Comparison of ENCODE assay signal across 27 cellular contexts in the genomic region with DNA sequence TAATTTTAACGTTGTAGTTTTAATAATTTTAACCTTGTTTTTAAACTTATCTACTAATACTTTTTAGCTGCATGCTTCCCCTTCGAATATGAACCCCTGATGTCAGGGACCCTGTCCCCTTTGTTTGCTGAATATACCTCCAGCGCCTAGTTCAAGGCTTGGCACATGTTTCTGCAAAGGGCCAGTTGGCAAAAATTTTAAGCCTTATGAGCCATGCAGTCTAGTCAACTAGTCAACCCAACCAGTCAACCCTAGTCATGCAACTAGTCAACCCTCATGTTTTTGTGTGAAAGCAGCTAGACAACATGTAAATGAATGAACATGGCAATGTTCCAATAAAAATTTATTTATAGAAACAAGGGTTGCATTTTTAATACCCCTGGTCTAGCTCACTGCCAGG.
DNase-seq lines count a peak whose midpoint lies in the region; ATAC-seq and TF ChIP-seq lines count a peak whose summit lies in the region.
"Had no signal": no experiment of that assay in that cellular context is flagged by ENCODE, and none has a peak within 500 bp of the region (broad histone marks: within the 10 kb centered on the region; RNA-seq: fewer than 3 reads in every experiment).

No MANE protein-coding gene starts in this region.

- in situ Hi-C loops in brain microvascular endothelial cell (cut with HindIII; ENCODE audit: low pct_ligation_motif_present, low sequenced_read_pairs): no loop called here

- H3K27ac ChIP-seq in MM.1S (ENCODE audit: low read length): no peak overlapping the region
- H3K27ac ChIP-seq in brain microvascular endothelial cell: no peak overlapping the region
- H3K27ac ChIP-seq: body of pancreas, neural progenitor cell, prostate gland, sigmoid colon, stomach, thyroid gland had no signal

- H3K9ac ChIP-seq in Loucy (ENCODE audit: low read depth, low read length, poor library complexity, severe bottlenecking): no peak overlapping the region
- H3K9ac ChIP-seq in MM.1S (ENCODE audit: low read length): no peak overlapping the region
- H3K9ac ChIP-seq: neural progenitor cell had no signal

- H3K36me3 ChIP-seq in Loucy (ENCODE audit: insufficient read depth, low read length) (no peaks in the 10 kb centered on the region), MM.1S (replicated peaks; ENCODE audit: insufficient read depth, low read length) (no peaks in the 10 kb centered on the region), brain microvascular endothelial cell (replicated peaks) (no peaks in the 10 kb centered on the region)
- H3K36me3 ChIP-seq: neural progenitor cell, prostate gland, sigmoid colon, thyroid gland had no signal

- H3K9me2 ChIP-seq in Loucy (replicated peaks; ENCODE audit: low read depth, low read length): no peaks in the 10 kb centered on the region
- H3K9me2 ChIP-seq in MM.1S (replicated peaks; ENCODE audit: insufficient read depth, low read length): no peaks in the 10 kb centered on the region

- no peaks in the 10 kb centered on the region for H4K20me1 ChIP-seq in Loucy (ENCODE audit: insufficient read depth, low read length, poor library complexity, severe bottlenecking)
- no peaks in the 10 kb centered on the region for H4K20me1 ChIP-seq in MM.1S (ENCODE audit: insufficient read depth, low read length)

- H3K4me1 ChIP-seq in Loucy (ENCODE audit: insufficient read depth, low read length, poor library complexity, severe bottlenecking): peaks cover 21% of the 10 kb centered on the region
- H3K4me1 ChIP-seq in MM.1S (ENCODE audit: low read length): peaks cover 30% of the 10 kb centered on the region
- H3K4me1 ChIP-seq: body of pancreas, prostate gland, thyroid gland had no signal

- peak overlapping the region; percentile 76 for H3K4me2 ChIP-seq in Loucy (ENCODE audit: low read depth, low read length, poor library complexity, severe bottlenecking)
- H3K4me2 ChIP-seq in MM.1S (ENCODE audit: low read depth, low read length): no peak overlapping the region
- H3K4me2 ChIP-seq: neural progenitor cell had no signal

- H3K4me3 ChIP-seq in Loucy (ENCODE audit: low read length, poor library complexity, severe bottlenecking): no peak overlapping the region
- no peak overlapping the region for H3K4me3 ChIP-seq in MM.1S (ENCODE audit: low read length)
- no peak overlapping the region for H3K4me3 ChIP-seq in brain microvascular endothelial cell (ENCODE audit: low read depth, low read length)
- H3K4me3 ChIP-seq: body of pancreas, neural progenitor cell, prostate gland, sigmoid colon, stomach, thyroid gland had no signal

- no peak for DNase-seq in activated T-cell treated with anti-CD3 and anti-CD28 coated beads, Interleukin-2, amount 50 U/mL, for 72 hours
- no peak for DNase-seq in activated T-cell treated with anti-CD3 and anti-CD28 coated beads for 4 hours
- DNase-seq in immature natural killer cell: no peak
- no peak for DNase-seq in stimulated activated effector memory CD8-positive, alpha-beta T cell treated with anti-CD3 and anti-CD28 coated beads, Interleukin-12 subunit alpha, Interleukin-12 subunit beta, amount 100 ng/mL, for 72 hours (ENCODE audit: low spot score in 2 of 2)
- no peak for DNase-seq in MM.1S
- no peak for DNase-seq in RKO (ENCODE audit: low spot score)
- no peak for DNase-seq in brain microvascular endothelial cell
- DNase-seq: activated B cell treated with CpG ODN at 0.5 μM for 24 hours; activated effector memory CD4-positive, alpha-beta T cell treated with anti-CD3 and anti-CD28 coated beads, Interleukin-2, amount 50 U/mL, for 16 hours; body of pancreas; Calu3; DND-41; H7; left ventricle myocardium superior; NCI-H1092; NCI-H187; NCI-H2171 treated with DMSO at 0.1 percent for 48 hours; NCI-H524 treated with DMSO at 0.1 percent for 48 hours; Right ventricle myocardium superior; sigmoid colon; stomach; thyroid gland had no signal

- H3K4me1 Mint-ChIP-seq in activated T-cell treated with anti-CD3 and anti-CD28 coated beads, Interleukin-2, amount 50 U/mL, for 72 hours (ENCODE audit: low read depth): peaks cover 30% of the 10 kb centered on the region
- peaks cover 30 to 34% of the 10 kb centered on the region in 2 donors for H3K4me1 Mint-ChIP-seq in immature natural killer cell
- peaks cover 31% of the 10 kb centered on the region for H3K4me1 Mint-ChIP-seq in stimulated activated effector memory CD8-positive, alpha-beta T cell treated with anti-CD3 and anti-CD28 coated beads, Interleukin-12 subunit alpha, Interleukin-12 subunit beta, amount 100 ng/mL, for 72 hours

- H2AFZ ChIP-seq in Loucy (ENCODE audit: low read length) (no peak overlapping the region), MM.1S (ENCODE audit: low read length) (no peak overlapping the region)
- H2AFZ ChIP-seq: neural progenitor cell had no signal

- peak overlapping the region; percentile 4 to 76 for H3K4me3 Mint-ChIP-seq in activated T-cell treated with anti-CD3 and anti-CD28 coated beads, Interleukin-2, amount 50 U/mL, for 72 hours
- peak overlapping the region in 4 of 5 donors; percentile 62 to 84 (median 79) for H3K4me3 Mint-ChIP-seq in immature natural killer cell
- peak overlapping the region; percentile 67 for H3K4me3 Mint-ChIP-seq in stimulated activated effector memory CD8-positive, alpha-beta T cell treated with anti-CD3 and anti-CD28 coated beads, Interleukin-12 subunit alpha, Interleukin-12 subunit beta, amount 100 ng/mL, for 72 hours
- H3K4me3 Mint-ChIP-seq: activated B cell treated with CpG ODN at 0.5 μM for 24 hours; activated CD4-positive, alpha-beta memory T cell treated with anti-CD3 and anti-CD28 coated beads for 36 hours; mesothelial cell of epicardium; neural progenitor cell had no signal

- ATAC-seq in activated T-cell treated with anti-CD3 and anti-CD28 coated beads, Interleukin-2, amount 50 U/mL, for 72 hours (replicated peaks in 1 of 2): no peak
- ATAC-seq in stimulated activated effector memory CD8-positive, alpha-beta T cell treated with anti-CD3 and anti-CD28 coated beads, Interleukin-12 subunit alpha, Interleukin-12 subunit beta, amount 100 ng/mL, for 72 hours: no peak
- ATAC-seq: body of pancreas, left ventricle myocardium superior had no signal

- TF ChIP-seq CTCF in Loucy (conservative IDR thresholded peaks at IDR 0.05; ENCODE audit: low read length) (no peak), MM.1S (IDR thresholded peaks at IDR 0.05; ENCODE audit: low read length) (no peak), brain microvascular endothelial cell (IDR thresholded peaks at IDR 0.05; ENCODE audit: low read depth, low read length, missing control alignments) (no peak)

- peaks cover 11% of the 10 kb centered on the region; the same call in 1 of the 2 replicates for H3K9me3 ChIP-seq in Loucy (ENCODE audit: insufficient read depth, low read depth, low read length)
- no peaks in the 10 kb centered on the region for H3K9me3 ChIP-seq in MM.1S (replicated peaks; ENCODE audit: insufficient read depth, low read length)
- H3K9me3 ChIP-seq: body of pancreas, prostate gland, sigmoid colon, thyroid gland had no signal

- peaks cover 2 to 11% of the 10 kb centered on the region in 2 donors for H3K36me3 Mint-ChIP-seq in activated T-cell treated with anti-CD3 and anti-CD28 coated beads, Interleukin-2, amount 50 U/mL, for 72 hours (ENCODE audit: insufficient read depth in 2 of 2)
- H3K36me3 Mint-ChIP-seq in immature natural killer cell: peaks cover 3 to 18% (median 4%) of the 10 kb centered on the region in 3 donors
- no peaks in the 10 kb centered on the region for H3K36me3 Mint-ChIP-seq in stimulated activated effector memory CD8-positive, alpha-beta T cell treated with anti-CD3 and anti-CD28 coated beads, Interleukin-12 subunit alpha, Interleukin-12 subunit beta, amount 100 ng/mL, for 72 hours

- H3K9me3 Mint-ChIP-seq in activated T-cell treated with anti-CD3 and anti-CD28 coated beads, Interleukin-2, amount 50 U/mL, for 72 hours: peaks cover 4% of the 10 kb centered on the region in 2 donors
- peaks cover 0 to 15% (median under 1%) of the 10 kb centered on the region in 6 donors for H3K9me3 Mint-ChIP-seq in immature natural killer cell
- H3K9me3 Mint-ChIP-seq in stimulated activated effector memory CD8-positive, alpha-beta T cell treated with anti-CD3 and anti-CD28 coated beads, Interleukin-12 subunit alpha, Interleukin-12 subunit beta, amount 100 ng/mL, for 72 hours: peaks cover 3% of the 10 kb centered on the region

- no peaks in the 10 kb centered on the region for H3K27me3 Mint-ChIP-seq in activated T-cell treated with anti-CD3 and anti-CD28 coated beads, Interleukin-2, amount 50 U/mL, for 72 hours (ENCODE audit: low read depth)
- peaks cover 4 to 18% (median 6%) of the 10 kb centered on the region in 3 donors for H3K27me3 Mint-ChIP-seq in immature natural killer cell (ENCODE audit: low read depth in 3 of 3)
- H3K27me3 Mint-ChIP-seq: activated B cell treated with CpG ODN at 0.5 μM for 24 hours; activated CD4-positive, alpha-beta memory T cell treated with anti-CD3 and anti-CD28 coated beads for 36 hours had no signal

- H3K79me2 ChIP-seq in Loucy (ENCODE audit: insufficient read depth, low read length) (no peaks in the 10 kb centered on the region), MM.1S (ENCODE audit: low read length) (no peaks in the 10 kb centered on the region)

- H3F3A ChIP-seq in Loucy (ENCODE audit: low read depth) (no peaks in the 10 kb centered on the region), MM.1S (ENCODE audit: insufficient read depth, low read length) (0 out of 2 replicates have a peak, but pooled peaks cover 1% of the 10 kb centered on the region)

- no peak overlapping the region for H3K27ac Mint-ChIP-seq in activated T-cell treated with anti-CD3 and anti-CD28 coated beads, Interleukin-2, amount 50 U/mL, for 72 hours
- H3K27ac Mint-ChIP-seq in immature natural killer cell: peak overlapping the region in 5 of 6 donors; percentile 94 to 98 (median 95)
- peak overlapping the region; percentile 57 for H3K27ac Mint-ChIP-seq in stimulated activated effector memory CD8-positive, alpha-beta T cell treated with anti-CD3 and anti-CD28 coated beads, Interleukin-12 subunit alpha, Interleukin-12 subunit beta, amount 100 ng/mL, for 72 hours
- H3K27ac Mint-ChIP-seq: activated CD4-positive, alpha-beta memory T cell treated with anti-CD3 and anti-CD28 coated beads for 36 hours; mesothelial cell of epicardium had no signal

- H3K27me3 ChIP-seq in Loucy (ENCODE audit: insufficient read depth, low read length, poor library complexity, severe bottlenecking) (no peaks in the 10 kb centered on the region), MM.1S (replicated peaks; ENCODE audit: insufficient read depth, low read length) (no peaks in the 10 kb centered on the region), brain microvascular endothelial cell (replicated peaks) (no peaks in the 10 kb centered on the region)
- H3K27me3 ChIP-seq: body of pancreas, neural progenitor cell, sigmoid colon, stomach, thyroid gland had no signal
